19 cellular contexts compared by ENCODE assay signal in genomic region chr13:100565291-100565690, GRCh38.
"Had no signal": no experiment of that assay in that cellular context is flagged by ENCODE, and none has a peak within 500 bp of the region (broad histone marks: within the 10 kb centered on the region; RNA-seq: fewer than 3 reads in every experiment).

No MANE protein-coding gene starts in this region.

- DNase-seq: activated CD4-positive, alpha-beta T cell treated with anti-CD3 and anti-CD28 coated beads, Interleukin-2, amount 50 U/mL, for 1 hour; activated CD4-positive, CD25-positive, alpha-beta regulatory T cell treated with anti-CD3 and anti-CD28 coated beads, Interleukin-2, amount 50 U/mL, for 72 hours; activated gamma-delta T cell; activated T-cell treated with anti-CD3 and anti-CD28 coated beads, Interleukin-2, amount 50 U/mL, for 72 hours; amniotic stem cell; dermis blood vessel endothelial cell; effector memory CD8-positive, alpha-beta T cell; esophagus squamous epithelium; lower lobe of right lung; naive thymus-derived CD8-positive, alpha-beta T cell; posterior cingulate gyrus; stimulated activated CD4-positive, alpha-beta T cell treated with anti-CD3 and anti-CD28 coated beads, Interleukin-1b, Interleukin-23, amount 100 ng/mL, for 48 hours; stimulated activated CD8-positive, alpha-beta memory T cell treated with anti-CD3 and anti-CD28 coated beads, Interleukin-4, amount 100 ng/mL, for 48 hours; stimulated activated naive CD4-positive, alpha-beta T cell treated with Interleukin-2 at 50 U/mL for 16 hours; uterus had no signal

- H3K27me3 ChIP-seq: cardiac muscle cell, esophagus squamous epithelium, tibial nerve, uterus had no signal

- H3K4me1 ChIP-seq: esophagus squamous epithelium, lower lobe of right lung, tibial nerve, uterus had no signal

- H3K9me3 Mint-ChIP-seq: activated naive CD4-positive, alpha-beta T cell treated with anti-CD3 and anti-CD28 coated beads, Interleukin-2, amount 50 U/mL, for 72 hours; activated T-cell treated with anti-CD3 and anti-CD28 coated beads, Interleukin-2, amount 50 U/mL, for 72 hours; effector memory CD8-positive, alpha-beta T cell had no signal

- ATAC-seq: activated naive CD4-positive, alpha-beta T cell treated with anti-CD3 and anti-CD28 coated beads, Interleukin-2, amount 50 U/mL, for 72 hours; effector memory CD8-positive, alpha-beta T cell; lower lobe of right lung; naive thymus-derived CD8-positive, alpha-beta T cell had no signal

- H3K27ac Mint-ChIP-seq: activated T-cell treated with anti-CD3 and anti-CD28 coated beads, Interleukin-2, amount 50 U/mL, for 72 hours; effector memory CD8-positive, alpha-beta T cell had no signal

- H3K27me3 Mint-ChIP-seq: effector memory CD8-positive, alpha-beta T cell; naive thymus-derived CD8-positive, alpha-beta T cell had no signal

- H3K4me3 Mint-ChIP-seq: activated T-cell treated with anti-CD3 and anti-CD28 coated beads, Interleukin-2, amount 50 U/mL, for 72 hours; effector memory CD8-positive, alpha-beta T cell; naive thymus-derived CD8-positive, alpha-beta T cell had no signal

- H3K4me3 ChIP-seq: cardiac muscle cell, esophagus squamous epithelium, lower lobe of right lung, tibial nerve, uterus had no signal

- H3K9me3 ChIP-seq: esophagus squamous epithelium, lower lobe of right lung, uterus had no signal

- H3K36me3 ChIP-seq: cardiac muscle cell, esophagus squamous epithelium, lower lobe of right lung, uterus had no signal

- H3K27ac ChIP-seq: cardiac muscle cell, esophagus squamous epithelium, lower lobe of right lung, tibial nerve, uterus, VCaP had no signal
